ENCODE assay signal across 15 cellular contexts in genomic region chr6:156474507-156475120, GRCh38.
A peak's percentile ranks its signal among the peaks of the same experiment; 100 is the strongest.
DNase-seq lines count a peak whose midpoint lies in the region; ATAC-seq lines count a peak whose summit lies in the region.
"Had no signal": no experiment of that assay in that cellular context is flagged by ENCODE, and none has a peak within 500 bp of the region (broad histone marks: within the 10 kb centered on the region; RNA-seq: fewer than 3 reads in every experiment).

No MANE protein-coding gene starts in this region.

- peaks cover 4% of the 10 kb centered on the region for H3K4me1 Mint-ChIP-seq in activated naive CD4-positive, alpha-beta T cell treated with anti-CD3 and anti-CD28 coated beads, Interleukin-2, amount 10 ng/mL, durations not matched to agents 7 days and 5 days
- H3K4me1 Mint-ChIP-seq in stimulated activated effector memory CD8-positive, alpha-beta T cell treated with anti-CD3 and anti-CD28 coated beads, Interleukin-12 subunit alpha, Interleukin-12 subunit beta, amount 100 ng/mL, for 72 hours, result no peaks in the 10 kb centered on the region

- DNase-seq in activated naive CD4-positive, alpha-beta T cell treated with anti-CD3 and anti-CD28 coated beads, Interleukin-2, amount 50 U/mL, for 72 hours (ENCODE audit: low spot score in 2 of 2), result no peak
- DNase-seq in activated naive CD4-positive, alpha-beta T cell treated with anti-CD3 and anti-CD28 coated beads, Interleukin-2, amount 10 ng/mL, durations not matched to agents 7 days and 5 days, result no peak
- DNase-seq in stimulated activated effector memory CD8-positive, alpha-beta T cell treated with anti-CD3 and anti-CD28 coated beads, Interleukin-12 subunit alpha, Interleukin-12 subunit beta, amount 100 ng/mL, for 72 hours (ENCODE audit: low spot score in 2 of 2), result no peak
- no peak for DNase-seq in NCI-H1436 treated with DMSO at 0.1 percent for 48 hours (lab: John Stamatoyannopoulos, UW)
- no peak for DNase-seq in cortex of kidney (lab: John Stamatoyannopoulos, UW)
- DNase-seq: adrenal gland; DMS53; left ventricle myocardium inferior; NCI-H146; NCI-H446 treated with DMSO at 0.1 percent for 48 hours; NK-92 treated with Interleukin-12 subunit alpha and Interleukin-12 subunit beta, amount 100 ng/mL, for 24 hours had no signal

- H3K36me3 Mint-ChIP-seq in activated naive CD4-positive, alpha-beta T cell treated with anti-CD3 and anti-CD28 coated beads, Interleukin-2, amount 50 U/mL, for 72 hours, result no peaks in the 10 kb centered on the region
- no peaks in the 10 kb centered on the region for H3K36me3 Mint-ChIP-seq in activated naive CD4-positive, alpha-beta T cell treated with anti-CD3 and anti-CD28 coated beads, Interleukin-2, amount 10 ng/mL, durations not matched to agents 7 days and 5 days
- no peaks in the 10 kb centered on the region for H3K36me3 Mint-ChIP-seq in stimulated activated effector memory CD8-positive, alpha-beta T cell treated with anti-CD3 and anti-CD28 coated beads, Interleukin-12 subunit alpha, Interleukin-12 subunit beta, amount 100 ng/mL, for 72 hours

- peaks cover 4% of the 10 kb centered on the region for H3K27me3 Mint-ChIP-seq in activated naive CD4-positive, alpha-beta T cell treated with anti-CD3 and anti-CD28 coated beads, Interleukin-2, amount 10 ng/mL, durations not matched to agents 7 days and 5 days

- no peak overlapping the region for H3K4me3 Mint-ChIP-seq in activated naive CD4-positive, alpha-beta T cell treated with anti-CD3 and anti-CD28 coated beads, Interleukin-2, amount 10 ng/mL, durations not matched to agents 7 days and 5 days
- no peak overlapping the region for H3K4me3 Mint-ChIP-seq in stimulated activated effector memory CD8-positive, alpha-beta T cell treated with anti-CD3 and anti-CD28 coated beads, Interleukin-12 subunit alpha, Interleukin-12 subunit beta, amount 100 ng/mL, for 72 hours

- CTCF ChIA-PET in activated naive CD4-positive, alpha-beta T cell treated with anti-CD3 and anti-CD28 coated beads, Interleukin-2, amount 10 ng/mL, durations not matched to agents 7 days and 5 days (lab: Charles Lee), result no interaction called here

- peaks cover 0 to 4% of the 10 kb centered on the region in 2 donors for H3K9me3 Mint-ChIP-seq in activated naive CD4-positive, alpha-beta T cell treated with anti-CD3 and anti-CD28 coated beads, Interleukin-2, amount 50 U/mL, for 72 hours
- H3K9me3 Mint-ChIP-seq in activated naive CD4-positive, alpha-beta T cell treated with anti-CD3 and anti-CD28 coated beads, Interleukin-2, amount 10 ng/mL, durations not matched to agents 7 days and 5 days, result no peaks in the 10 kb centered on the region
- H3K9me3 Mint-ChIP-seq in stimulated activated effector memory CD8-positive, alpha-beta T cell treated with anti-CD3 and anti-CD28 coated beads, Interleukin-12 subunit alpha, Interleukin-12 subunit beta, amount 100 ng/mL, for 72 hours, result no peaks in the 10 kb centered on the region

- no peak overlapping the region for H3K27ac Mint-ChIP-seq in activated naive CD4-positive, alpha-beta T cell treated with anti-CD3 and anti-CD28 coated beads, Interleukin-2, amount 50 U/mL, for 72 hours
- H3K27ac Mint-ChIP-seq in activated naive CD4-positive, alpha-beta T cell treated with anti-CD3 and anti-CD28 coated beads, Interleukin-2, amount 10 ng/mL, durations not matched to agents 7 days and 5 days, result no peak overlapping the region
- no peak overlapping the region for H3K27ac Mint-ChIP-seq in stimulated activated effector memory CD8-positive, alpha-beta T cell treated with anti-CD3 and anti-CD28 coated beads, Interleukin-12 subunit alpha, Interleukin-12 subunit beta, amount 100 ng/mL, for 72 hours

- peak; percentile 49 to 85 for ATAC-seq in activated naive CD4-positive, alpha-beta T cell treated with anti-CD3 and anti-CD28 coated beads, Interleukin-2, amount 50 U/mL, for 72 hours
- ATAC-seq in GM21526 (IDR thresholded peaks at IDR 0.05; ENCODE audit: low FRiP score, unreplicated experiment) (peak; percentile 70), HG03039 (IDR thresholded peaks at IDR 0.05; ENCODE audit: unreplicated experiment) (peak; percentile 77), HG03139 (IDR thresholded peaks at IDR 0.05; ENCODE audit: unreplicated experiment) (no peak)
- ATAC-seq in stimulated activated effector memory CD8-positive, alpha-beta T cell treated with anti-CD3 and anti-CD28 coated beads, Interleukin-12 subunit alpha, Interleukin-12 subunit beta, amount 100 ng/mL, for 72 hours, result peak; percentile 56
- ATAC-seq: esophagus mucosa had no signal
